ENCODE assay signal across 10 cellular contexts in genomic region chr22:43378011-43378704, GRCh38. TPM values are rescaled to one million over a fixed set of nuclear protein-coding genes. Genes with fewer than 3 reads are reported as not detected.
DNase-seq lines count a peak whose midpoint lies in the region; ATAC-seq and TF ChIP-seq lines count a peak whose summit lies in the region.
"Had no signal": no experiment of that assay in that cellular context is flagged by ENCODE, and none has a peak within 500 bp of the region (broad histone marks: within the 10 kb centered on the region; RNA-seq: fewer than 3 reads in every experiment).

No MANE protein-coding gene starts in this region.

- H3K9ac ChIP-seq in endodermal cell (ENCODE audit: extremely low read depth, low read length, poor library complexity, severe bottlenecking), result no peak overlapping the region

- H3K4me1 Mint-ChIP-seq in activated naive CD8-positive, alpha-beta T cell treated with anti-CD3 and anti-CD28 coated beads, Interleukin-2, amount 10 ng/mL, durations not matched to agents 7 days and 5 days, result peaks cover 31% of the 10 kb centered on the region
- peaks cover 22% of the 10 kb centered on the region for H3K4me1 Mint-ChIP-seq in activated naive CD8-positive, alpha-beta T cell treated with anti-CD3 and anti-CD28 coated beads for 36 hours
- peaks cover 19% of the 10 kb centered on the region for H3K4me1 Mint-ChIP-seq in endodermal cell

- WGBS in endodermal cell (ENCODE audit: insufficient coverage in 1 of 2, insufficient read length in 1 of 2), 2 experiments, result 74 to 83% methylated on average over 6 of the region's 7 CpGs

- no peaks in the 10 kb centered on the region for H3K36me3 ChIP-seq in endodermal cell (ENCODE audit: control insufficient read depth, insufficient read depth, low read length)
- H3K36me3 ChIP-seq in upper lobe of right lung, result no peaks in the 10 kb centered on the region

- POLR2A ChIA-PET in activated naive CD8-positive, alpha-beta T cell treated with anti-CD3 and anti-CD28 coated beads, Interleukin-2, amount 10 ng/mL, durations not matched to agents 7 days and 5 days (lab: Charles Lee), result interaction anchor here (0.7 to 2.4 kb wide), 3 partner anchors 28 to 190 kb away, joined by 6 to 8 read pairs (median 7); no protein-coding TSS in a partner anchor

- no peak for ATAC-seq in activated naive CD8-positive, alpha-beta T cell treated with anti-CD3 and anti-CD28 coated beads, Interleukin-2, amount 10 ng/mL, durations not matched to agents 7 days and 5 days (ENCODE audit: low read depth)
- peak; percentile 20 for ATAC-seq in upper lobe of right lung

- H3K4me3 Mint-ChIP-seq in activated naive CD8-positive, alpha-beta T cell treated with anti-CD3 and anti-CD28 coated beads, Interleukin-2, amount 10 ng/mL, durations not matched to agents 7 days and 5 days, result peak overlapping the region; percentile 2
- no peak overlapping the region for H3K4me3 Mint-ChIP-seq in activated naive CD8-positive, alpha-beta T cell treated with anti-CD3 and anti-CD28 coated beads for 36 hours
- no peak overlapping the region for H3K4me3 Mint-ChIP-seq in endodermal cell

- TF ChIP-seq CTCF in endodermal cell (conservative IDR thresholded peaks at IDR 0.05) (no peak), upper lobe of right lung (IDR thresholded peaks at IDR 0.05) (no peak)

- no peak for DNase-seq in activated naive CD8-positive, alpha-beta T cell treated with anti-CD3 and anti-CD28 coated beads, Interleukin-2, amount 10 ng/mL, durations not matched to agents 7 days and 5 days
- DNase-seq in activated naive CD8-positive, alpha-beta T cell treated with anti-CD3 and anti-CD28 coated beads for 36 hours, result no peak
- DNase-seq in MV-4-11 (lab: John Stamatoyannopoulos, UW) (peak; percentile 75), endodermal cell (peak; percentile 40), upper lobe of right lung (no peak), cerebellum (ENCODE audit: low spot score) (no peak), ureter (ENCODE audit: low spot score) (no peak), A172 (ENCODE audit: low spot score) (no peak)

- intact Hi-C loops in upper lobe of right lung (cut with DNase I), result no loop called here

- no peaks in the 10 kb centered on the region for H3K9me3 Mint-ChIP-seq in activated naive CD8-positive, alpha-beta T cell treated with anti-CD3 and anti-CD28 coated beads, Interleukin-2, amount 10 ng/mL, durations not matched to agents 7 days and 5 days
- peaks cover 8% of the 10 kb centered on the region for H3K9me3 Mint-ChIP-seq in activated naive CD8-positive, alpha-beta T cell treated with anti-CD3 and anti-CD28 coated beads for 36 hours
- peaks cover 5% of the 10 kb centered on the region for H3K9me3 Mint-ChIP-seq in endodermal cell

- H3K27ac Mint-ChIP-seq in activated naive CD8-positive, alpha-beta T cell treated with anti-CD3 and anti-CD28 coated beads, Interleukin-2, amount 10 ng/mL, durations not matched to agents 7 days and 5 days, result no peak overlapping the region
- H3K27ac Mint-ChIP-seq in activated naive CD8-positive, alpha-beta T cell treated with anti-CD3 and anti-CD28 coated beads for 36 hours, result no peak overlapping the region
- H3K27ac Mint-ChIP-seq in endodermal cell, result no peak overlapping the region
- H3K27ac Mint-ChIP-seq: CD4-positive, CD25-positive, alpha-beta regulatory T cell had no signal

- peaks cover 78% of the 10 kb centered on the region for H3K27me3 Mint-ChIP-seq in activated naive CD8-positive, alpha-beta T cell treated with anti-CD3 and anti-CD28 coated beads, Interleukin-2, amount 10 ng/mL, durations not matched to agents 7 days and 5 days
- peaks cover 63% of the 10 kb centered on the region for H3K27me3 Mint-ChIP-seq in activated naive CD8-positive, alpha-beta T cell treated with anti-CD3 and anti-CD28 coated beads for 36 hours
- no peaks in the 10 kb centered on the region for H3K27me3 Mint-ChIP-seq in endodermal cell (ENCODE audit: insufficient read depth)

- H3K4me1 ChIP-seq in endodermal cell (ENCODE audit: control insufficient read depth, insufficient read depth, low read length) (no peaks in the 10 kb centered on the region), upper lobe of right lung (peaks cover 22% of the 10 kb centered on the region)

- H3K36me3 Mint-ChIP-seq in activated naive CD8-positive, alpha-beta T cell treated with anti-CD3 and anti-CD28 coated beads, Interleukin-2, amount 10 ng/mL, durations not matched to agents 7 days and 5 days, result no peaks in the 10 kb centered on the region
- peaks cover 2% of the 10 kb centered on the region for H3K36me3 Mint-ChIP-seq in activated naive CD8-positive, alpha-beta T cell treated with anti-CD3 and anti-CD28 coated beads for 36 hours
- no peaks in the 10 kb centered on the region for H3K36me3 Mint-ChIP-seq in endodermal cell (ENCODE audit: low read depth)

- no peaks in the 10 kb centered on the region for H3K9me3 ChIP-seq in endodermal cell (ENCODE audit: control insufficient read depth, low read length)
- H3K9me3 ChIP-seq in upper lobe of right lung, result no peaks in the 10 kb centered on the region

- no peak overlapping the region for H3K4me3 ChIP-seq in endodermal cell (ENCODE audit: low read length)
- H3K4me3 ChIP-seq in upper lobe of right lung, result no peak overlapping the region

- H3K27me3 ChIP-seq in endodermal cell (ENCODE audit: control insufficient read depth, insufficient read depth, low read length, poor library complexity, severe bottlenecking) (no peaks in the 10 kb centered on the region), upper lobe of right lung (no peaks in the 10 kb centered on the region)

- H3K27ac ChIP-seq in endodermal cell (ENCODE audit: low read depth, low read length) (no peak overlapping the region), upper lobe of right lung (no peak overlapping the region)

RNA-seq across cellular contexts. Expression of gene MPPED1, which starts 33.7 kb away (rescaled TPM):
- total RNA-seq in activated naive CD8-positive, alpha-beta T cell treated with anti-CD3 and anti-CD28 coated beads, Interleukin-2, amount 10 ng/mL, durations not matched to agents 7 days and 5 days, result not detected
- not detected for total RNA-seq in activated naive CD8-positive, alpha-beta T cell treated with anti-CD3 and anti-CD28 coated beads for 36 hours
- under 1 TPM; 0.11 to 0.59 TPM for total RNA-seq in endodermal cell
- 0.75 TPM for polyA plus RNA-seq in endodermal cell (2013, experiment 1 of 2)
- polyA plus RNA-seq in endodermal cell (2013, experiment 2 of 2), result 0.70 TPM
- not detected for total RNA-seq in upper lobe of right lung
- total RNA-seq in cerebellum, result 7.7 TPM
- total RNA-seq in ureter, result 0.78 TPM
- not detected in 2 replicates for total RNA-seq in A172 (2014; rRNA removed; shearing (Covaris generic))
- total RNA-seq: aorta; CD4-positive, CD25-positive, alpha-beta regulatory T cell had no signal
- polyA plus RNA-seq: aorta; CD4-positive, CD25-positive, alpha-beta regulatory T cell had no signal

RNA-seq across cellular contexts. Expression of gene SCUBE1, which starts 35.0 kb away (rescaled TPM):
- total RNA-seq in activated naive CD8-positive, alpha-beta T cell treated with anti-CD3 and anti-CD28 coated beads, Interleukin-2, amount 10 ng/mL, durations not matched to agents 7 days and 5 days, result under 1 TPM; 0.03 to 0.20 TPM
- total RNA-seq in activated naive CD8-positive, alpha-beta T cell treated with anti-CD3 and anti-CD28 coated beads for 36 hours, result under 1 TPM; 0.08 to 0.23 TPM
- total RNA-seq in endodermal cell, result under 1 TPM; 0.13 to 0.95 TPM
- polyA plus RNA-seq in endodermal cell (2013, experiment 1 of 2), result 32.3 TPM
- 25.2 TPM for polyA plus RNA-seq in endodermal cell (2013, experiment 2 of 2)
- total RNA-seq in upper lobe of right lung, result 36.0 TPM
- 1.7 TPM for total RNA-seq in cerebellum
- 19.0 TPM for total RNA-seq in ureter
- total RNA-seq in A172 (2014; rRNA removed; shearing (Covaris generic)), result not detected in 2 replicates
- polyA plus RNA-seq: CD4-positive, CD25-positive, alpha-beta regulatory T cell had no signal

Comparison
In these comparisons a context has a peak if more than half of its experiments do, and no peak if none do; other contexts are left out.
1. DNase-seq: peak in MV-4-11 (single experiment) and endodermal cell (single experiment); none in activated naive CD8-positive, alpha-beta T cell treated with anti-CD3 and anti-CD28 coated beads, Interleukin-2, amount 10 ng/mL, durations not matched to agents 7 days and 5 days (single experiment), activated naive CD8-positive, alpha-beta T cell treated with anti-CD3 and anti-CD28 coated beads for 36 hours (single experiment), upper lobe of right lung (single experiment), cerebellum (single experiment), ureter (single experiment) and A172 (single experiment).